2 cellular contexts compared by ENCODE assay signal in genomic region chr9:96485280-96485679, GRCh38.
TF ChIP-seq lines count a peak whose summit lies in the region.

No MANE protein-coding gene starts in this region.

TF ChIP-seq in SK-N-SH treated with all-trans-retinoic acid at 6 μM for 48 hours, 23 proteins besides CTCF, POLR2A, EP300 and RAD21:
- TF ChIP-seq POU6F1 (CRISPR knock-in tag; IDR thresholded peaks at IDR 0.05; ENCODE audit: borderline replicate concordance, low read depth): no peak
- TF ChIP-seq ZNF70 (CRISPR knock-in tag; IDR thresholded peaks at IDR 0.05): no peak
- TF ChIP-seq ZNF565 (CRISPR knock-in tag; conservative IDR thresholded peaks at IDR 0.05; ENCODE audit: low read depth): no peak
- TF ChIP-seq ZNF8 (CRISPR knock-in tag; IDR thresholded peaks at IDR 0.05): no peak
- TF ChIP-seq ESRRG (CRISPR knock-in tag; IDR thresholded peaks at IDR 0.05): no peak
- TF ChIP-seq PATZ1 (CRISPR knock-in tag; IDR thresholded peaks at IDR 0.05; ENCODE audit: borderline replicate concordance): no peak
- TF ChIP-seq TOX (CRISPR knock-in tag; IDR thresholded peaks at IDR 0.05; ENCODE audit: borderline replicate concordance): no peak
- no peak for TF ChIP-seq TSHZ2 (CRISPR knock-in tag; IDR thresholded peaks at IDR 0.05)
- no peak for TF ChIP-seq CREB5 (CRISPR knock-in tag; IDR thresholded peaks at IDR 0.05; ENCODE audit: low read depth)
- TF ChIP-seq ARNTL (CRISPR knock-in tag; IDR thresholded peaks at IDR 0.05; ENCODE audit: borderline replicate concordance, low read depth): no peak
- no peak for TF ChIP-seq CSDC2 (CRISPR knock-in tag; IDR thresholded peaks at IDR 0.05)
- TF ChIP-seq GLIS3 (CRISPR knock-in tag; IDR thresholded peaks at IDR 0.05): no peak
- no peak for TF ChIP-seq ZFP3 (CRISPR knock-in tag; IDR thresholded peaks at IDR 0.05)
- TF ChIP-seq PPARA (CRISPR knock-in tag; IDR thresholded peaks at IDR 0.05; ENCODE audit: borderline replicate concordance): no peak
- TF ChIP-seq SNAI2 (CRISPR knock-in tag; IDR thresholded peaks at IDR 0.05): no peak
- TF ChIP-seq OSR1 (CRISPR knock-in tag; IDR thresholded peaks at IDR 0.05): no peak
- no peak for TF ChIP-seq RARB (CRISPR knock-in tag; IDR thresholded peaks at IDR 0.05)

TF ChIP-seq in WTC11, 78 proteins besides CTCF, POLR2A, EP300 and RAD21 (continued from another document):
- TF ChIP-seq ZNF512 (CRISPR knock-in tag; IDR thresholded peaks at IDR 0.05; ENCODE audit: borderline replicate concordance): no peak
- TF ChIP-seq ZNF317 (CRISPR knock-in tag; IDR thresholded peaks at IDR 0.05; ENCODE audit: borderline replicate concordance, low read depth): no peak
- no peak for TF ChIP-seq NR3C1 (CRISPR knock-in tag; conservative IDR thresholded peaks at IDR 0.05; ENCODE audit: low read depth)
- TF ChIP-seq KAT7 (CRISPR knock-in tag; IDR thresholded peaks at IDR 0.05; ENCODE audit: borderline replicate concordance): no peak
- no peak for TF ChIP-seq OVOL2 (CRISPR knock-in tag; IDR thresholded peaks at IDR 0.05; ENCODE audit: borderline replicate concordance)
